ENCODE assay signal across 8 cellular contexts in genomic region chr15:41772720-41773331, GRCh38.
DNase-seq lines count a peak whose midpoint lies in the region; ATAC-seq and TF ChIP-seq lines count a peak whose summit lies in the region.

No MANE protein-coding gene starts in this region.

- H3K27me3 Mint-ChIP-seq in T-helper 2 cell treated with Interferon-gamma antibody and Interleukin-4, amounts not matched to agents 5 μg/mL and 100 μg/mL, for 36 hours (ENCODE audit: low read depth) = no peaks in the 10 kb centered on the region

- no peak for ATAC-seq in GM21619 (IDR thresholded peaks at IDR 0.05; ENCODE audit: unreplicated experiment)

- peaks cover 4% of the 10 kb centered on the region for H3K36me3 Mint-ChIP-seq in T-helper 2 cell treated with Interferon-gamma antibody and Interleukin-4, amounts not matched to agents 5 μg/mL and 100 μg/mL, for 36 hours (ENCODE audit: low read depth)

- H3K4me3 ChIP-seq in brain microvascular endothelial cell (ENCODE audit: low read depth, low read length) = no peak overlapping the region

- in situ Hi-C loops in brain microvascular endothelial cell (cut with HindIII; ENCODE audit: low pct_ligation_motif_present, low sequenced_read_pairs) = no loop called here

- DNase-seq in NCI-H146 (lab: John Stamatoyannopoulos, UW) (peak; percentile 41), NCI-H146 treated with DMSO at 0.1 percent for 48 hours (lab: John Stamatoyannopoulos, UW; ENCODE audit: unreplicated experiment) (no peak), NCI-H1105 (lab: John Stamatoyannopoulos, UW) (peak; percentile 7), brain microvascular endothelial cell (peak; percentile 59), inferior parietal cortex (ENCODE audit: extremely low spot score) (peak; percentile 72)
- peak; percentile 45 for DNase-seq in T-helper 2 cell treated with Interferon-gamma antibody and Interleukin-4, amounts not matched to agents 5 μg/mL and 100 μg/mL, for 36 hours (ENCODE audit: low spot score)
- DNase-seq in stimulated activated CD4-positive, alpha-beta T cell treated with anti-CD3 and anti-CD28 coated beads, Interleukin-12 subunit alpha, Interleukin-12 subunit beta, amount 100 ng/mL, for 4 hours = peak; percentile 23

- peak overlapping the region; percentile 92 for H3K4me3 Mint-ChIP-seq in T-helper 2 cell treated with Interferon-gamma antibody and Interleukin-4, amounts not matched to agents 5 μg/mL and 100 μg/mL, for 36 hours

- H3K27me3 ChIP-seq in brain microvascular endothelial cell (replicated peaks) = no peaks in the 10 kb centered on the region

- peak overlapping the region; percentile 86 for H3K27ac Mint-ChIP-seq in T-helper 2 cell treated with Interferon-gamma antibody and Interleukin-4, amounts not matched to agents 5 μg/mL and 100 μg/mL, for 36 hours

- no peaks in the 10 kb centered on the region for H3K36me3 ChIP-seq in brain microvascular endothelial cell (replicated peaks)

- peaks cover 37% of the 10 kb centered on the region for H3K4me1 Mint-ChIP-seq in T-helper 2 cell treated with Interferon-gamma antibody and Interleukin-4, amounts not matched to agents 5 μg/mL and 100 μg/mL, for 36 hours (ENCODE audit: low read depth)

- peak; percentile 82 for TF ChIP-seq CTCF in brain microvascular endothelial cell (IDR thresholded peaks at IDR 0.05; ENCODE audit: low read depth, low read length, missing control alignments)

- H3K9me3 Mint-ChIP-seq in T-helper 2 cell treated with Interferon-gamma antibody and Interleukin-4, amounts not matched to agents 5 μg/mL and 100 μg/mL, for 36 hours = no peaks in the 10 kb centered on the region

- H3K27ac ChIP-seq in brain microvascular endothelial cell = no peak overlapping the region
